In the genomic region with DNA sequence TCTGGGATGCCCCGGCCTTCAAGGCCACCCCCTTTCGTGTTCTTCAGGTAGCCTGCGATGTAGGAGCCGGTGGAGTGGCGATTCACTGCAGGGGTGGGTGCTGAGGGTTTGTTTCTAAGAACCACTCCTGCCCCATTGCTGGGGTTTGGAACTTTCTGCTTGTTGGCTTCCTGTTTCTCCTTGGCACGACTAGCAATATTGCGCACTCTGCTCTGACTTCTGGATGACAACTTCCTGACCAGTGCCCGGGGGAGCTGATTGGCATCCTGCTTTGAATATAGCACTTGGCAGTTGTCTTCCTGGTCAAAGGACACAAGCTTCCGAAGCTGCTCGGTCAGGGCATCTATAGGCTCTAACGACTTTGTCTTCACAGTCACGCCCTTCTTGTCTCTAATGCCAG, we compare ENCODE assay signal across 29 cellular contexts.
"Had no signal": no experiment of that assay in that cellular context is flagged by ENCODE, and none has a peak within 500 bp of the region (broad histone marks: within the 10 kb centered on the region; RNA-seq: fewer than 3 reads in every experiment).

No MANE protein-coding gene starts in this region.

- H3K27me3 Mint-ChIP-seq: activated CD4-positive, alpha-beta memory T cell treated with anti-CD3 and anti-CD28 coated beads, Interleukin-2, amount 10 ng/mL, durations not matched to agents 7 days and 5 days; activated CD4-positive, alpha-beta T cell treated with anti-CD3 and anti-CD28 coated beads for 36 hours; activated T-cell treated with anti-CD3 and anti-CD28 coated beads, Interleukin-2, amount 50 U/mL, for 24 hours; brain; T-cell had no signal

- H3K27ac Mint-ChIP-seq: activated CD4-positive, alpha-beta memory T cell treated with anti-CD3 and anti-CD28 coated beads, Interleukin-2, amount 10 ng/mL, durations not matched to agents 7 days and 5 days; activated CD4-positive, alpha-beta T cell treated with anti-CD3 and anti-CD28 coated beads for 36 hours; activated CD4-positive, alpha-beta T cell treated with anti-CD3 and anti-CD28 coated beads, Interleukin-2, amount 10 ng/mL, durations not matched to agents 7 days and 5 days; activated naive CD4-positive, alpha-beta T cell treated with anti-CD3 and anti-CD28 coated beads, Interleukin-2, amount 10 ng/mL, durations not matched to agents 7 days and 5 days; activated naive CD4-positive, alpha-beta T cell treated with anti-CD3 and anti-CD28 coated beads, Interleukin-2, amount 50 U/mL, for 72 hours; activated naive CD8-positive, alpha-beta T cell treated with anti-CD3 and anti-CD28 coated beads, Interleukin-2, amount 10 ng/mL, durations not matched to agents 7 days and 5 days; activated T-cell treated with anti-CD3 and anti-CD28 coated beads, Interleukin-2, amount 50 U/mL, for 24 hours; activated T-cell treated with anti-CD3 and anti-CD28 coated beads, Interleukin-2, amount 50 U/mL, for 72 hours; brain; T-cell; T-helper 1 cell treated with Interleukin-12 subunit alpha and Interleukin-12 subunit beta and Interleukin-4 antibody, amounts not matched to agents 30 μg/mL and 1 μg/mL, for 36 hours had no signal

- DNase-seq: activated CD4-positive, alpha-beta memory T cell treated with anti-CD3 and anti-CD28 coated beads, Interleukin-2, amount 10 ng/mL, durations not matched to agents 7 days and 5 days; activated CD4-positive, alpha-beta T cell treated with anti-CD3 and anti-CD28 coated beads for 36 hours; activated CD4-positive, alpha-beta T cell treated with anti-CD3 and anti-CD28 coated beads, Interleukin-2, amount 10 ng/mL, durations not matched to agents 7 days and 5 days; activated CD4-positive, alpha-beta T cell treated with anti-CD3 and anti-CD28 coated beads, Interleukin-2, amount 50 U/mL, for 4 hours; activated CD4-positive, CD25-positive, alpha-beta regulatory T cell; activated CD4-positive, CD25-positive, alpha-beta regulatory T cell treated with anti-CD3 and anti-CD28 coated beads, Interleukin-2, amount 50 U/mL, for 72 hours; activated CD8-positive, alpha-beta memory T cell treated with anti-CD3 and anti-CD28 coated beads, Interleukin-2, amount 50 U/mL, for 48 hours; activated gamma-delta T cell; activated naive CD4-positive, alpha-beta T cell; activated naive CD4-positive, alpha-beta T cell treated with anti-CD3 and anti-CD28 coated beads, Interleukin-2, amount 10 ng/mL, durations not matched to agents 7 days and 5 days; activated naive CD8-positive, alpha-beta T cell treated with anti-CD3 and anti-CD28 coated beads, Interleukin-2, amount 10 ng/mL, durations not matched to agents 7 days and 5 days; activated T-cell treated with anti-CD3 and anti-CD28 coated beads for 4 hours; activated T-cell treated with anti-CD3 and anti-CD28 coated beads, Interleukin-2, amount 50 U/mL, for 24 hours; activated T-cell treated with anti-CD3 and anti-CD28 coated beads, Interleukin-2, amount 50 U/mL, for 72 hours; central memory CD4-positive, alpha-beta T cell; cerebellar nuclear complex; colonic mucosa; effector CD8-positive, alpha-beta T cell; foreskin fibroblast; head of caudate nucleus; T-cell; T-helper 9 cell had no signal

- H3K4me1 Mint-ChIP-seq: activated CD4-positive, alpha-beta memory T cell treated with anti-CD3 and anti-CD28 coated beads, Interleukin-2, amount 10 ng/mL, durations not matched to agents 7 days and 5 days; brain had no signal

- H3K27ac ChIP-seq: ascending aorta, breast epithelium, cardiac muscle cell, colonic mucosa had no signal

- H3K9me3 Mint-ChIP-seq: activated CD4-positive, alpha-beta memory T cell treated with anti-CD3 and anti-CD28 coated beads, Interleukin-2, amount 10 ng/mL, durations not matched to agents 7 days and 5 days; activated CD4-positive, alpha-beta T cell treated with anti-CD3 and anti-CD28 coated beads, Interleukin-2, amount 10 ng/mL, durations not matched to agents 7 days and 5 days; activated naive CD4-positive, alpha-beta T cell treated with anti-CD3 and anti-CD28 coated beads, Interleukin-2, amount 10 ng/mL, durations not matched to agents 7 days and 5 days; T-helper 1 cell treated with Interleukin-12 subunit alpha and Interleukin-12 subunit beta and Interleukin-4 antibody, amounts not matched to agents 30 μg/mL and 1 μg/mL, for 36 hours had no signal

- ATAC-seq: activated CD4-positive, alpha-beta T cell treated with anti-CD3 and anti-CD28 coated beads for 36 hours; activated naive CD4-positive, alpha-beta T cell treated with anti-CD3 and anti-CD28 coated beads, Interleukin-2, amount 50 U/mL, for 72 hours; activated T-cell treated with anti-CD3 and anti-CD28 coated beads, Interleukin-2, amount 50 U/mL, for 72 hours; esophagus mucosa; T-cell had no signal

- H3K27me3 ChIP-seq: ascending aorta, breast epithelium, cardiac muscle cell, colonic mucosa had no signal

- H3K36me3 Mint-ChIP-seq: activated naive CD4-positive, alpha-beta T cell treated with anti-CD3 and anti-CD28 coated beads, Interleukin-2, amount 10 ng/mL, durations not matched to agents 7 days and 5 days; activated naive CD4-positive, alpha-beta T cell treated with anti-CD3 and anti-CD28 coated beads, Interleukin-2, amount 50 U/mL, for 72 hours; T-cell had no signal

- H3K9me3 ChIP-seq: ascending aorta, colonic mucosa had no signal

- H3K4me3 ChIP-seq: ascending aorta, breast epithelium, cardiac muscle cell, colonic mucosa had no signal

- H3K4me1 ChIP-seq: ascending aorta, breast epithelium, colonic mucosa had no signal

- H3K4me3 Mint-ChIP-seq: activated CD4-positive, alpha-beta memory T cell treated with anti-CD3 and anti-CD28 coated beads, Interleukin-2, amount 10 ng/mL, durations not matched to agents 7 days and 5 days; activated CD4-positive, alpha-beta T cell treated with anti-CD3 and anti-CD28 coated beads for 36 hours; activated CD4-positive, alpha-beta T cell treated with anti-CD3 and anti-CD28 coated beads, Interleukin-2, amount 10 ng/mL, durations not matched to agents 7 days and 5 days; activated naive CD4-positive, alpha-beta T cell treated with anti-CD3 and anti-CD28 coated beads, Interleukin-2, amount 10 ng/mL, durations not matched to agents 7 days and 5 days; activated naive CD8-positive, alpha-beta T cell treated with anti-CD3 and anti-CD28 coated beads, Interleukin-2, amount 10 ng/mL, durations not matched to agents 7 days and 5 days; activated T-cell treated with anti-CD3 and anti-CD28 coated beads, Interleukin-2, amount 50 U/mL, for 24 hours; activated T-cell treated with anti-CD3 and anti-CD28 coated beads, Interleukin-2, amount 50 U/mL, for 72 hours; brain; T-cell; T-helper 1 cell treated with Interleukin-12 subunit alpha and Interleukin-12 subunit beta and Interleukin-4 antibody, amounts not matched to agents 30 μg/mL and 1 μg/mL, for 36 hours had no signal

- H3K36me3 ChIP-seq: ascending aorta, breast epithelium, cardiac muscle cell, colonic mucosa had no signal
